2 cellular contexts compared by ENCODE assay signal in genomic region chr19:13100031-13100588, GRCh38.
TF ChIP-seq lines count a peak whose summit lies in the region.

No MANE protein-coding gene starts in this region.

TF ChIP-seq in GM12878, 131 proteins besides CTCF, POLR2A, EP300 and RAD21 (continues in another document):
- peak; percentile 94 for TF ChIP-seq DPF2 (IDR thresholded peaks at IDR 0.05)
- no peak for TF ChIP-seq HDAC2 (IDR thresholded peaks at IDR 0.05)
- no peak for TF ChIP-seq CHD4 (IDR thresholded peaks at IDR 0.05)
- no peak for TF ChIP-seq KDM1A (IDR thresholded peaks at IDR 0.05; ENCODE audit: borderline replicate concordance)
- no peak for TF ChIP-seq CUX1 (IDR thresholded peaks at IDR 0.05; ENCODE audit: insufficient replicate concordance, low read depth, low read length)
- TF ChIP-seq ZNF592 (IDR thresholded peaks at IDR 0.05) = no peak
- peak; percentile 86 for TF ChIP-seq RELB (IDR thresholded peaks at IDR 0.05; ENCODE audit: low read depth)
- TF ChIP-seq NR2C2 (IDR thresholded peaks at IDR 0.05; ENCODE audit: borderline replicate concordance, control insufficient read depth, insufficient read length, low read depth) = no peak
- no peak for TF ChIP-seq ZNF24 (IDR thresholded peaks at IDR 0.05)
- TF ChIP-seq MLLT1 (IDR thresholded peaks at IDR 0.05) = peak; percentile 100
- TF ChIP-seq SPI1 (IDR thresholded peaks at IDR 0.05; ENCODE audit: borderline replicate concordance, insufficient read depth, low read depth, low read length) = no peak
- TF ChIP-seq KAT2A (conservative IDR thresholded peaks at IDR 0.05; ENCODE audit: control insufficient read depth, low read depth, low read length) = no peak
- TF ChIP-seq PAX8 (IDR thresholded peaks at IDR 0.05) = no peak
- no peak for TF ChIP-seq SIN3A (IDR thresholded peaks at IDR 0.05; ENCODE audit: low read depth, low read length)

TF ChIP-seq in SK-N-SH, 30 proteins besides CTCF, POLR2A, EP300 and RAD21:
- no peak for TF ChIP-seq JUND (IDR thresholded peaks at IDR 0.05)
- no peak for TF ChIP-seq FOSL2 (IDR thresholded peaks at IDR 0.05; ENCODE audit: borderline replicate concordance, low read depth)
- TF ChIP-seq REST (IDR thresholded peaks at IDR 0.05; ENCODE audit: low read depth, low read length) = no peak
- no peak for TF ChIP-seq GABPA (IDR thresholded peaks at IDR 0.05; ENCODE audit: low read depth)
- no peak for TF ChIP-seq GATA2 (CRISPR knock-in tag; IDR thresholded peaks at IDR 0.05)
- no peak for TF ChIP-seq IRF3 (IDR thresholded peaks at IDR 0.05; ENCODE audit: low read depth, low read length)
- TF ChIP-seq RFX5 (IDR thresholded peaks at IDR 0.05; ENCODE audit: low read length) = no peak
- no peak for TF ChIP-seq TEAD4 (IDR thresholded peaks at IDR 0.05; ENCODE audit: borderline replicate concordance, insufficient read depth)
- no peak for TF ChIP-seq EZH2phosphoT487 (IDR thresholded peaks at IDR 0.05; ENCODE audit: borderline replicate concordance, low read depth)
- TF ChIP-seq YY1 (IDR thresholded peaks at IDR 0.05; ENCODE audit: low read depth) = no peak
